2 cellular contexts compared by ENCODE assay signal in genomic region chr18:45726603-45727002, GRCh38.
TF ChIP-seq lines count a peak whose summit lies in the region.

No MANE protein-coding gene starts in this region.

TF ChIP-seq in GM23338, 12 proteins besides CTCF, POLR2A, EP300 and RAD21:
- TF ChIP-seq ZNF462 (CRISPR knock-in tag; IDR thresholded peaks at IDR 0.05), result no peak
- no peak for TF ChIP-seq CREB1 (CRISPR knock-in tag; IDR thresholded peaks at IDR 0.05; ENCODE audit: low read depth)
- no peak for TF ChIP-seq STAT1 (IDR thresholded peaks at IDR 0.05; ENCODE audit: unreplicated experiment)
- no peak for TF ChIP-seq EZH2phosphoT487 (IDR thresholded peaks at IDR 0.05; ENCODE audit: unreplicated experiment)
- TF ChIP-seq JUNB (IDR thresholded peaks at IDR 0.05; ENCODE audit: unreplicated experiment), result no peak
- no peak for TF ChIP-seq ZNF114 (CRISPR knock-in tag; IDR thresholded peaks at IDR 0.05)
- no peak for TF ChIP-seq EZH2 (IDR thresholded peaks at IDR 0.05; ENCODE audit: low read depth, unreplicated experiment)
- no peak for TF ChIP-seq ZNF331 (CRISPR knock-in tag; IDR thresholded peaks at IDR 0.05; ENCODE audit: low read depth)
- TF ChIP-seq NANOG (IDR thresholded peaks at IDR 0.05; ENCODE audit: borderline replicate concordance), result no peak
- TF ChIP-seq REST (IDR thresholded peaks at IDR 0.05; ENCODE audit: unreplicated experiment), result no peak
- TF ChIP-seq POLR2AphosphoS5 (IDR thresholded peaks at IDR 0.05; ENCODE audit: low read depth), result no peak
- no peak for TF ChIP-seq ETS1 (IDR thresholded peaks at IDR 0.05)

TF ChIP-seq in H1, 55 proteins besides CTCF, POLR2A, EP300 and RAD21 (continued from another document):
- TF ChIP-seq KDM5A (IDR thresholded peaks at IDR 0.05; ENCODE audit: low read length) (no peak), RXRA (IDR thresholded peaks at IDR 0.05; ENCODE audit: insufficient read depth, low read depth, low read length) (no peak)
